ENCODE assay signal across 8 cellular contexts in genomic region chr4:55949480-55949802, GRCh38. TPM values are rescaled to one million over a fixed set of nuclear protein-coding genes. Genes with fewer than 3 reads are reported as not detected.
DNase-seq lines count a peak whose midpoint lies in the region; ATAC-seq lines count a peak whose summit lies in the region.

No MANE protein-coding gene starts in this region.

- peaks cover 18 to 37% of the 10 kb centered on the region in 2 donors for H3K36me3 Mint-ChIP-seq in CD4-positive, alpha-beta memory T cell

- peak overlapping the region; percentile 54 to 65 for H3K4me3 ChIP-seq in CD4-positive, alpha-beta memory T cell (ENCODE audit: low read length in 2 of 2)
- H3K4me3 ChIP-seq in NT2/D1 (ENCODE audit: insufficient read length, low read depth) (peak overlapping the region; percentile 56), neuron (ENCODE audit: low read length) (peak overlapping the region; percentile 70)
- H3K4me3 ChIP-seq in effector memory CD4-positive, alpha-beta T cell (ENCODE audit: insufficient read depth, low read depth, low read length, poor library complexity, severe bottlenecking) = peak overlapping the region; percentile 94

- no peaks in the 10 kb centered on the region for H3K27me3 ChIP-seq in CD4-positive, alpha-beta memory T cell (ENCODE audit: insufficient read depth, low read length)
- H3K27me3 ChIP-seq in NT2/D1 (ENCODE audit: insufficient read depth, insufficient read length) = no peaks in the 10 kb centered on the region
- no peaks in the 10 kb centered on the region for H3K27me3 ChIP-seq in effector memory CD4-positive, alpha-beta T cell (replicated peaks; ENCODE audit: control insufficient read depth, insufficient read depth, low read length, poor library complexity, severe bottlenecking)
- H3K27me3 ChIP-seq in neuron (ENCODE audit: insufficient read depth, low read length) = no peaks in the 10 kb centered on the region

- in situ Hi-C loops in ACHN (cut with HindIII; ENCODE audit: low pct_ligation_motif_present, low pct_unique_long_range_greater_than_20kb, low sequenced_read_pairs) = no loop called here

- peaks cover 4% of the 10 kb centered on the region for H3K36me3 ChIP-seq in CD4-positive, alpha-beta memory T cell (ENCODE audit: insufficient read depth, low read length)
- H3K36me3 ChIP-seq in NT2/D1 (ENCODE audit: insufficient read depth, insufficient read length, low read length) (peaks cover 23% of the 10 kb centered on the region), neuron (ENCODE audit: insufficient read depth, low read length) (peaks cover 23% of the 10 kb centered on the region)
- H3K36me3 ChIP-seq in effector memory CD4-positive, alpha-beta T cell (ENCODE audit: control insufficient read depth, insufficient read depth, low read length) = peaks cover 8% of the 10 kb centered on the region

- H3K9me3 ChIP-seq in CD4-positive, alpha-beta memory T cell (ENCODE audit: control insufficient read depth in 1 of 2, low read length in 2 of 2) = no peaks in the 10 kb centered on the region
- H3K9me3 ChIP-seq in NT2/D1 (ENCODE audit: insufficient read depth, low read length) = no peaks in the 10 kb centered on the region
- no peaks in the 10 kb centered on the region for H3K9me3 ChIP-seq in effector memory CD4-positive, alpha-beta T cell (ENCODE audit: control insufficient read depth, low read length)
- no peaks in the 10 kb centered on the region for H3K9me3 ChIP-seq in neuron (ENCODE audit: low read length)

- peaks cover 32 to 58% (median 48%) of the 10 kb centered on the region in 4 donors for H3K4me1 Mint-ChIP-seq in CD4-positive, alpha-beta memory T cell

- no peak for DNase-seq in CD4-positive, alpha-beta memory T cell
- DNase-seq in NT2/D1 (ENCODE audit: low read depth, low spot score) = no peak
- no peak for DNase-seq in effector memory CD4-positive, alpha-beta T cell
- DNase-seq in ACHN = no peak
- DNase-seq in HT-29 (ENCODE audit: low spot score) = no peak
- DNase-seq in superior temporal gyrus (ENCODE audit: extremely low spot score) = no peak

- H3K9me3 Mint-ChIP-seq in CD4-positive, alpha-beta memory T cell = peaks cover 0 to 4% (median 0%) of the 10 kb centered on the region in 8 donors

- H3K9ac ChIP-seq in NT2/D1 (ENCODE audit: insufficient read length, low read depth) = peak overlapping the region; percentile 88

- H3K27ac ChIP-seq in CD4-positive, alpha-beta memory T cell (ENCODE audit: low read depth, low read length) = peak overlapping the region; percentile 71
- peak overlapping the region; percentile 76 for H3K27ac ChIP-seq in effector memory CD4-positive, alpha-beta T cell (ENCODE audit: insufficient read depth, low read length, poor library complexity, severe bottlenecking)

- peak overlapping the region; percentile 88 to 97 (median 94) for H3K4me3 Mint-ChIP-seq in CD4-positive, alpha-beta memory T cell

- H3K27ac Mint-ChIP-seq in CD4-positive, alpha-beta memory T cell = peak overlapping the region; percentile 93 to 97 (median 97)

- intact Hi-C loops in CD4-positive, alpha-beta memory T cell (cut with micrococcal nuclease) = loop anchor here (2.0 to 5.0 kb wide), 3 partner anchors 43 to 1028 kb away; partner anchors contain the start of genes CLOCK, NOA1 and POLR2B

- ATAC-seq in GM18519 (IDR thresholded peaks at IDR 0.05; ENCODE audit: low FRiP score, unreplicated experiment) = no peak

- peaks cover 45% of the 10 kb centered on the region for H3K4me1 ChIP-seq in CD4-positive, alpha-beta memory T cell (ENCODE audit: insufficient read depth, low read length)
- H3K4me1 ChIP-seq in NT2/D1 (ENCODE audit: insufficient read depth, insufficient read length) (no peaks in the 10 kb centered on the region), neuron (ENCODE audit: insufficient read depth, low read length) (peaks cover 18% of the 10 kb centered on the region)
- H3K4me1 ChIP-seq in effector memory CD4-positive, alpha-beta T cell (ENCODE audit: control insufficient read depth, insufficient read depth, low read length, poor library complexity, severe bottlenecking) = peaks cover 12% of the 10 kb centered on the region

- H3K27me3 Mint-ChIP-seq in CD4-positive, alpha-beta memory T cell = no peaks in the 10 kb centered on the region

- CTCF ChIA-PET in CD4-positive, alpha-beta memory T cell (lab: Charles Lee; ENCODE audit: partially characterized antibody) = interaction anchor here (0.7 to 2.9 kb wide), 29 partner anchors 9 to 1028 kb away, joined by 3 to 17 read pairs (median 5); partner anchors contain the start of genes AASDH, EXOC1, NOA1 and PAICS

- POLR2A ChIA-PET in CD4-positive, alpha-beta memory T cell (lab: Charles Lee; ENCODE audit: partially characterized antibody) = interaction anchor here (0.6 to 3.0 kb wide), 19 partner anchors 9 to 1029 kb away, joined by 3 to 34 read pairs (median 7); partner anchors contain the start of genes AASDH, EXOC1, NOA1 and PAICS

- H2AFZ ChIP-seq in neuron (ENCODE audit: low read depth, low read length) = peak overlapping the region; percentile 85

RNA-seq across cellular contexts. Expression of gene CEP135, which starts 0.7 kb away (rescaled TPM):
- 10 to 100 TPM; 32.5 to 35.9 TPM for total RNA-seq in CD4-positive, alpha-beta memory T cell
- 10 to 100 TPM in 1 of 2 donors, 1 to 10 TPM in 1; 8.6 to 13.0 TPM for polyA plus RNA-seq in CD4-positive, alpha-beta memory T cell
- total RNA-seq in HT-29 (2014; rRNA removed; shearing (Covaris generic)) = 4.9 and 5.5 TPM in 2 replicates
